8 cellular contexts compared by ENCODE assay signal in the genomic region with DNA sequence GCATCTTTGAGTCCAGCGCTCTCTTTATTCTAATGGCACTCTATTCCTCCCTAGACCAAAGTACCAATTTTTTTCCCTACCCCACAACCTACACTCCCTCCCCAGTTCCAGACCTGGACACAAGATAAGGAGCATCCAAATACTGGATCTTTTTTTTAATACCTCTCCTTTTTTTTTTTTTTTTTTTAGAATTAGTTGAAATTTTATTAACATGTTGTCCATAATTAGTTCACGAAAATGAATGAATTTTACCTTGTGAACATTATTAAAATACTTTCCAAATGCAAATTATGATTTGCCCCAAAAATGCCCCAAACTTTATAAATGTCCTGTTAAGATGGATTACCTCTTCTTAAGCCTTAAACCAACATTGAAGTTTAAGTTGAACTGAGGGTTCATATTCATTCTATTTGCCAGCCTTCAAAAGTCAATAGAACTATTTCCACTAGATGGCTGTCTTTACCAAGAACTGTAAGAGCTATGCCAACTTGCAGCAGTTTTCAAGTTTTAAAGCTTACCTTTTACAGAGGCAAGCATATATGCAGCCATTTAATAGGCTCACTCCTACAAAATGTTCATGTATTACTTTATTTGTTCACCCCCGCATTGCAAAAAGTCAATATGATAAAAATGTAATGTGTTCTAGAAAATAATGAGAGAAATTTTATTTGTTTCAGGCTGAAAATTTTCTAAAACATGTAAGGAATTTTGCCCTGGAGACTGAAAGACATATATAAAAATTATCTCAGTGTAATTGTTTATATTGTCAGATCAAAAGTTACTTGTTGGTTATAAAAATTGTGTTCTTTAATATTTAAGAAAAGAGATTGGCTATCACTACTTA. TPM values are rescaled to one million over a fixed set of nuclear protein-coding genes. Genes with fewer than 3 reads are reported as not detected.
DNase-seq lines count a peak whose midpoint lies in the region; ATAC-seq and TF ChIP-seq lines count a peak whose summit lies in the region.

No MANE protein-coding gene starts in this region.

- H3K27me3 ChIP-seq in heart left ventricle (no peaks in the 10 kb centered on the region), smooth muscle cell (ENCODE audit: low read depth) (no peaks in the 10 kb centered on the region)

- no peak overlapping the region for H3K27ac Mint-ChIP-seq in activated T-cell treated with anti-CD3 and anti-CD28 coated beads, Interleukin-2, amount 50 U/mL, for 72 hours
- no peak overlapping the region for H3K27ac Mint-ChIP-seq in WTC11

- peak; percentile 65 to 67 for ATAC-seq in activated T-cell treated with anti-CD3 and anti-CD28 coated beads, Interleukin-2, amount 50 U/mL, for 72 hours (replicated peaks in 1 of 2)
- ATAC-seq in WTC11 (peak; percentile 79), heart left ventricle (peak in 1 of 4 donors; percentile 43), HG02763 (IDR thresholded peaks at IDR 0.05; ENCODE audit: unreplicated experiment) (no peak)

- H3K4me1 ChIP-seq in heart left ventricle: no peaks in the 10 kb centered on the region
- H3K4me1 ChIP-seq in smooth muscle cell (ENCODE audit: low read depth): no peaks in the 10 kb centered on the region

- POLR2A ChIA-PET in WTC11 (lab: Charles Lee): interaction anchor here (1.2 kb wide), 1 partner anchor 165 kb away, joined by 3 read pairs; a partner anchor contains a TSS

- H3K4me1 Mint-ChIP-seq in activated T-cell treated with anti-CD3 and anti-CD28 coated beads, Interleukin-2, amount 50 U/mL, for 72 hours (ENCODE audit: low read depth): no peaks in the 10 kb centered on the region
- H3K4me1 Mint-ChIP-seq in WTC11: peaks cover 6% of the 10 kb centered on the region

- H2AFZ ChIP-seq in smooth muscle cell (ENCODE audit: low read depth): no peak overlapping the region

- H3K79me2 ChIP-seq in smooth muscle cell (ENCODE audit: low read depth): no peaks in the 10 kb centered on the region

- no peak overlapping the region for H3K4me3 ChIP-seq in heart left ventricle
- H3K4me3 ChIP-seq in smooth muscle cell: no peak overlapping the region

- intact Hi-C loops in heart left ventricle (cut with DNase I): loop anchor here (2.0 to 10.0 kb wide), 6 partner anchors 150 to 679 kb away; a partner anchor contains a TSS

- H3K9me3 ChIP-seq in heart left ventricle (no peaks in the 10 kb centered on the region), smooth muscle cell (replicated peaks; ENCODE audit: low read depth) (no peaks in the 10 kb centered on the region)

- peaks cover 38% of the 10 kb centered on the region for H3K27me3 Mint-ChIP-seq in activated T-cell treated with anti-CD3 and anti-CD28 coated beads, Interleukin-2, amount 50 U/mL, for 72 hours (ENCODE audit: low read depth)
- no peaks in the 10 kb centered on the region for H3K27me3 Mint-ChIP-seq in WTC11 (ENCODE audit: low read depth)

- no peak overlapping the region for H3K27ac ChIP-seq in heart left ventricle
- no peak overlapping the region for H3K27ac ChIP-seq in smooth muscle cell (ENCODE audit: low read depth)

- H4K20me1 ChIP-seq in smooth muscle cell (ENCODE audit: low read depth): no peaks in the 10 kb centered on the region

- no peaks in the 10 kb centered on the region for H3F3A ChIP-seq in smooth muscle cell (ENCODE audit: low read depth)

- H3K9me3 Mint-ChIP-seq in activated T-cell treated with anti-CD3 and anti-CD28 coated beads, Interleukin-2, amount 50 U/mL, for 72 hours: no peaks in the 10 kb centered on the region
- H3K9me3 Mint-ChIP-seq in WTC11: peaks cover 31% of the 10 kb centered on the region

- no peak overlapping the region for H3K4me2 ChIP-seq in smooth muscle cell

- no peak for DNase-seq in activated T-cell treated with anti-CD3 and anti-CD28 coated beads, Interleukin-2, amount 50 U/mL, for 72 hours
- DNase-seq in activated T-cell treated with anti-CD3 and anti-CD28 coated beads, Interleukin-2, amount 50 U/mL, for 1 hour: no peak
- DNase-seq in NCI-H1436 treated with DMSO at 0.1 percent for 48 hours (lab: John Stamatoyannopoulos, UW) (peak; percentile 11), WTC11 (ENCODE audit: low spot score) (no peak), heart left ventricle (no peak), smooth muscle cell (lab: John Stamatoyannopoulos, UW; ENCODE audit: unreplicated experiment) (no peak)
- no peak for DNase-seq in activated CD4-positive, alpha-beta T cell treated with anti-CD3 and anti-CD28 coated beads for 4 hours

- H3K36me3 ChIP-seq in heart left ventricle (no peaks in the 10 kb centered on the region), smooth muscle cell (ENCODE audit: low read depth) (no peaks in the 10 kb centered on the region)

- no peak for TF ChIP-seq POLR2A in heart left ventricle (IDR thresholded peaks at IDR 0.05)

- 53 to 60% (median 58%) methylated on average over 3 of the region's 3 CpGs for WGBS in heart left ventricle, 4 donors
- 61% methylated on average over 3 of the region's 3 CpGs for WGBS in smooth muscle cell (ENCODE audit: low lambda C conversion rate)

- no peak overlapping the region for H3K9ac ChIP-seq in smooth muscle cell (ENCODE audit: low read depth)

- no peak for TF ChIP-seq CTCF in WTC11 (IDR thresholded peaks at IDR 0.05)
- peak; percentile 31 to 66 (median 49) for TF ChIP-seq CTCF in heart left ventricle (IDR thresholded peaks at IDR 0.05)
- peak; percentile 61 for TF ChIP-seq CTCF in smooth muscle cell (IDR thresholded peaks at IDR 0.05; ENCODE audit: borderline replicate concordance, insufficient read depth, poor library complexity, severe bottlenecking)

- CTCF ChIA-PET in WTC11 (lab: Charles Lee): interaction anchor here (0.5 to 2.0 kb wide), 24 partner anchors 12 to 550 kb away, joined by 3 to 16 read pairs (median 4); a partner anchor contains a TSS

- H3K4me3 Mint-ChIP-seq in activated T-cell treated with anti-CD3 and anti-CD28 coated beads, Interleukin-2, amount 50 U/mL, for 72 hours: no peak overlapping the region
- no peak overlapping the region for H3K4me3 Mint-ChIP-seq in WTC11

- no peaks in the 10 kb centered on the region for H3K36me3 Mint-ChIP-seq in activated T-cell treated with anti-CD3 and anti-CD28 coated beads, Interleukin-2, amount 50 U/mL, for 72 hours (ENCODE audit: insufficient read depth in 2 of 2)
- peaks cover 11% of the 10 kb centered on the region; the same call in 1 of the 2 replicates for H3K36me3 Mint-ChIP-seq in WTC11

TF ChIP-seq in WTC11, 78 proteins besides CTCF, POLR2A, EP300 and RAD21:
- TF ChIP-seq CREB1 (CRISPR knock-in tag; IDR thresholded peaks at IDR 0.05) (no peak), JAZF1 (CRISPR knock-in tag; IDR thresholded peaks at IDR 0.05) (no peak), TEAD1 (CRISPR knock-in tag; IDR thresholded peaks at IDR 0.05) (no peak), ZNF232 (CRISPR knock-in tag; IDR thresholded peaks at IDR 0.05) (no peak), MXD4 (CRISPR knock-in tag; IDR thresholded peaks at IDR 0.05; ENCODE audit: borderline replicate concordance) (no peak), ZNF396 (CRISPR knock-in tag; IDR thresholded peaks at IDR 0.05; ENCODE audit: borderline replicate concordance) (no peak)
- TF ChIP-seq, protein P1, sequence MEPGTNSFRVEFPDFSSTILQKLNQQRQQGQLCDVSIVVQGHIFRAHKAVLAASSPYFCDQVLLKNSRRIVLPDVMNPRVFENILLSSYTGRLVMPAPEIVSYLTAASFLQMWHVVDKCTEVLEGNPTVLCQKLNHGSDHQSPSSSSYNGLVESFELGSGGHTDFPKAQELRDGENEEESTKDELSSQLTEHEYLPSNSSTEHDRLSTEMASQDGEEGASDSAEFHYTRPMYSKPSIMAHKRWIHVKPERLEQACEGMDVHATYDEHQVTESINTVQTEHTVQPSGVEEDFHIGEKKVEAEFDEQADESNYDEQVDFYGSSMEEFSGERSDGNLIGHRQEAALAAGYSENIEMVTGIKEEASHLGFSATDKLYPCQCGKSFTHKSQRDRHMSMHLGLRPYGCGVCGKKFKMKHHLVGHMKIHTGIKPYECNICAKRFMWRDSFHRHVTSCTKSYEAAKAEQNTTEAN (CRISPR knock-in tag; IDR thresholded peaks at IDR 0.05): no peak
- TF ChIP-seq, protein P2, sequence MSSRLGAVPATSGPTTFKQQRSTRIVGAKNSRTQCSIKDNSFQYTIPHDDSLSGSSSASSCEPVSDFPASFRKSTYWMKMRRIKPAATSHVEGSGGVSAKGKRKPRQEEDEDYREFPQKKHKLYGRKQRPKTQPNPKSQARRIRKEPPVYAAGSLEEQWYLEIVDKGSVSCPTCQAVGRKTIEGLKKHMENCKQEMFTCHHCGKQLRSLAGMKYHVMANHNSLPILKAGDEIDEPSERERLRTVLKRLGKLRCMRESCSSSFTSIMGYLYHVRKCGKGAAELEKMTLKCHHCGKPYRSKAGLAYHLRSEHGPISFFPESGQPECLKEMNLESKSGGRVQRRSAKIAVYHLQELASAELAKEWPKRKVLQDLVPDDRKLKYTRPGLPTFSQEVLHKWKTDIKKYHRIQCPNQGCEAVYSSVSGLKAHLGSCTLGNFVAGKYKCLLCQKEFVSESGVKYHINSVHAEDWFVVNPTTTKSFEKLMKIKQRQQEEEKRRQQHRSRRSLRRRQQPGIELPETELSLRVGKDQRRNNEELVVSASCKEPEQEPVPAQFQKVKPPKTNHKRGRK (CRISPR knock-in tag; IDR thresholded peaks at IDR 0.05; ENCODE audit: borderline replicate concordance): no peak
- TF ChIP-seq, protein P3, sequence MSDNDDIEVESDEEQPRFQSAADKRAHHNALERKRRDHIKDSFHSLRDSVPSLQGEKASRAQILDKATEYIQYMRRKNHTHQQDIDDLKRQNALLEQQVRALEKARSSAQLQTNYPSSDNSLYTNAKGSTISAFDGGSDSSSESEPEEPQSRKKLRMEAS (CRISPR knock-in tag; IDR thresholded peaks at IDR 0.05): no peak
- TF ChIP-seq, protein P4, sequence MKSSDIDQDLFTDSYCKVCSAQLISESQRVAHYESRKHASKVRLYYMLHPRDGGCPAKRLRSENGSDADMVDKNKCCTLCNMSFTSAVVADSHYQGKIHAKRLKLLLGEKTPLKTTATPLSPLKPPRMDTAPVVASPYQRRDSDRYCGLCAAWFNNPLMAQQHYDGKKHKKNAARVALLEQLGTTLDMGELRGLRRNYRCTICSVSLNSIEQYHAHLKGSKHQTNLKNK (CRISPR knock-in tag; IDR thresholded peaks at IDR 0.05): no peak

RNA-seq across cellular contexts. Expression of a gene that starts 39.7 kb away (rescaled TPM):
- 10 to 100 TPM; 48.5 to 52.3 TPM for total RNA-seq in activated T-cell treated with anti-CD3 and anti-CD28 coated beads, Interleukin-2, amount 50 U/mL, for 72 hours
- 51.6 to 53.5 TPM (median 53.0 TPM) in 3 replicates for total RNA-seq in WTC11 (2021)
- 10 to 100 TPM; 10.3 to 24.7 (median 15.4) TPM for total RNA-seq in heart left ventricle
- polyA plus RNA-seq in heart left ventricle: 1 to 10 TPM; 4.0 to 9.2 TPM
- total RNA-seq in smooth muscle cell: 44.5 and 45.6 TPM in 2 replicates
- 12.1 and 16.2 TPM in 2 replicates for polyA plus RNA-seq in smooth muscle cell
